ENCODE assay signal across 1 cellular context in genomic region chr17:13922885-13923284, GRCh38.
TF ChIP-seq lines count a peak whose summit lies in the region.

No MANE protein-coding gene starts in this region.

TF ChIP-seq in WTC11, 78 proteins besides CTCF, POLR2A, EP300 and RAD21 (continued from another document):
- TF ChIP-seq AFF4 (CRISPR knock-in tag; IDR thresholded peaks at IDR 0.05; ENCODE audit: borderline replicate concordance) (no peak), OVOL2 (CRISPR knock-in tag; IDR thresholded peaks at IDR 0.05; ENCODE audit: borderline replicate concordance) (no peak), NR1H2 (CRISPR knock-in tag; IDR thresholded peaks at IDR 0.05) (no peak), TEAD4 (CRISPR knock-in tag; IDR thresholded peaks at IDR 0.05) (no peak), ESRRA (CRISPR knock-in tag; IDR thresholded peaks at IDR 0.05; ENCODE audit: borderline replicate concordance) (no peak)
